In the genomic region with DNA sequence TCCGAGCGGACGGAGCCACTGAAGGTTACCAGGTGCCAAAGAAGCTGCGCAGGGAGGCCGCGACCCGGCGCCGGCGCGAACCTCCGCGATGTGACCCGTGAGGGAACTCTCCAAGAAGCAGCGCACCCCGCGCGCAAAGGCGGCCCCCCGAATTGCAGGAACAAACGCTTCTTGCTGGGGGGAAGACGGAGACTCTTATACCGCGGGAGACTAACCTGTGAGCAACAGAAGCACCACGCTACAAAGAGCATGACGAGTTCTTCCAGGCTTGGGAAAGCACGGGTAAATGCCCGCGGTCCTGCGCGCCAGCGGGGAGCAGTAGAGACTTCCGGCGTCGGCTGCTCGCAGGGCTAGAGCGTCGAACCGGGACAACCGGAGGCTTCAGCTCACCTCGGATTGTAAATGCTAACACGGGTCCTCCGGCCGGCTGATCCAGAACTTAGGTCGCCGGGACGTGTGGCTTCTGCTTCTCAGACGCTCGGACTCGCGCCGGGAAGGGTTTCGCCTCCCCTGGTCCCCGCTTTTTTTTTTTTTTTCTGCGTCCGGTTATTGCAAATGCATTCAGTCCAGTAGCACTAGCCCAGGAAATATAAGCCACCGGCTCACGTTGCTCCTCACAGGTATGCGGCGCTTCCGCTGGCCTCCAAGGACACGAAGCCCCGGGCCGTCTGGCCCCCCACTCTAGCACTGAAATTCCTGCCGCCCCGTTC, we compare ENCODE assay signal across 1 cellular context.
A peak's percentile ranks its signal among the peaks of the same experiment; 100 is the strongest.
TF ChIP-seq lines count a peak whose summit lies in the region.

Gene COA1 (minus strand): TSS at position 310 of the 710 bp plus-strand sequence. CDS start 80,909 bp downstream, outside the sequence.

TF ChIP-seq in K562, 482 proteins besides CTCF, POLR2A, EP300 and RAD21 (continued from another document and continues in another):
- TF ChIP-seq, protein P1, sequence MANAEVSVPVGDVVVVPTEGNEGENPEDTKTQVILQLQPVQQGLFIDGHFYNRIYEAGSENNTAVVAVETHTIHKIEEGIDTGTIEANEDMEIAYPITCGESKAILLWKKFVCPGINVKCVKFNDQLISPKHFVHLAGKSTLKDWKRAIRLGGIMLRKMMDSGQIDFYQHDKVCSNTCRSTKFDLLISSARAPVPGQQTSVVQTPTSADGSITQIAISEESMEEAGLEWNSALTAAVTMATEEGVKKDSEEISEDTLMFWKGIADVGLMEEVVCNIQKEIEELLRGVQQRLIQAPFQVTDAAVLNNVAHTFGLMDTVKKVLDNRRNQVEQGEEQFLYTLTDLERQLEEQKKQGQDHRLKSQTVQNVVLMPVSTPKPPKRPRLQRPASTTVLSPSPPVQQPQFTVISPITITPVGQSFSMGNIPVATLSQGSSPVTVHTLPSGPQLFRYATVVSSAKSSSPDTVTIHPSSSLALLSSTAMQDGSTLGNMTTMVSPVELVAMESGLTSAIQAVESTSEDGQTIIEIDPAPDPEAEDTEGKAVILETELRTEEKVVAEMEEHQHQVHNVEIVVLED (CRISPR knock-in tag; IDR thresholded peaks at IDR 0.05) = peak; percentile 66
- TF ChIP-seq POU5F1 (IDR thresholded peaks at IDR 0.05; ENCODE audit: borderline replicate concordance, low read depth, low read length, partially characterized antibody) = no peak
- TF ChIP-seq KDM5B (IDR thresholded peaks at IDR 0.05; ENCODE audit: insufficient replicate concordance, low read depth, low read length) = peak; percentile 75
- TF ChIP-seq MBD2 (IDR thresholded peaks at IDR 0.05; ENCODE audit: borderline replicate concordance, low read depth) = peak; percentile 83; the same call in 1 of the 2 replicates
- peak; percentile 71; the same call in 1 of the 2 replicates for TF ChIP-seq GATAD2A (IDR thresholded peaks at IDR 0.05)
- no peak for TF ChIP-seq SNRNP70 (optimal IDR thresholded peaks at IDR 0.05; ENCODE audit: low read depth, low read length)
- no peak for TF ChIP-seq ZFP30 (CRISPR knock-in tag; IDR thresholded peaks at IDR 0.05; ENCODE audit: borderline replicate concordance)
- TF ChIP-seq ZKSCAN1 (IDR thresholded peaks at IDR 0.05; ENCODE audit: low read depth, low read length) = peak; percentile 31; the same call in 1 of the 2 replicates
- TF ChIP-seq NCOA6 (IDR thresholded peaks at IDR 0.05) = no peak
- TF ChIP-seq MLX (CRISPR knock-in tag; conservative IDR thresholded peaks at IDR 0.05) = no peak
- TF ChIP-seq, protein P2, sequence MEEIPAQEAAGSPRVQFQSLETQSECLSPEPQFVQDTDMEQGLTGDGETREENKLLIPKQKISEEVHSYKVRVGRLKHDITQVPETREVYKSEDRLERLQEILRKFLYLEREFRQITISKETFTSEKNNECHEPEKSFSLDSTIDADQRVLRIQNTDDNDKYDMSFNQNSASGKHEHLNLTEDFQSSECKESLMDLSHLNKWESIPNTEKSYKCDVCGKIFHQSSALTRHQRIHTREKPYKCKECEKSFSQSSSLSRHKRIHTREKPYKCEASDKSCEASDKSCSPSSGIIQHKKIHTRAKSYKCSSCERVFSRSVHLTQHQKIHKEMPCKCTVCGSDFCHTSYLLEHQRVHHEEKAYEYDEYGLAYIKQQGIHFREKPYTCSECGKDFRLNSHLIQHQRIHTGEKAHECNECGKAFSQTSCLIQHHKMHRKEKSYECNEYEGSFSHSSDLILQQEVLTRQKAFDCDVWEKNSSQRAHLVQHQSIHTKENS (CRISPR knock-in tag; IDR thresholded peaks at IDR 0.05) = no peak
- peak; percentile 39; the same call in 1 of the 2 replicates for TF ChIP-seq ZZZ3 (IDR thresholded peaks at IDR 0.05)
- peak; percentile 90 for TF ChIP-seq XRCC5 (IDR thresholded peaks at IDR 0.05; ENCODE audit: low read depth, low read length)
- TF ChIP-seq CCNT2 (IDR thresholded peaks at IDR 0.05; ENCODE audit: borderline replicate concordance, extremely low read depth, insufficient read length, low read depth, low read length) = peak; percentile 76
- TF ChIP-seq RBBP5 (IDR thresholded peaks at IDR 0.05; ENCODE audit: borderline replicate concordance, insufficient read depth, low read length, poor library complexity, severe bottlenecking) = peak; percentile 99
- TF ChIP-seq KDM4B (IDR thresholded peaks at IDR 0.05; ENCODE audit: borderline replicate concordance in 2 of 2, low read depth in 1 of 2) = no peak; a peak in 1 of 4 replicates
- no peak for TF ChIP-seq ZNF41 (CRISPR knock-in tag; conservative IDR thresholded peaks at IDR 0.05)
- TF ChIP-seq, protein P3, sequence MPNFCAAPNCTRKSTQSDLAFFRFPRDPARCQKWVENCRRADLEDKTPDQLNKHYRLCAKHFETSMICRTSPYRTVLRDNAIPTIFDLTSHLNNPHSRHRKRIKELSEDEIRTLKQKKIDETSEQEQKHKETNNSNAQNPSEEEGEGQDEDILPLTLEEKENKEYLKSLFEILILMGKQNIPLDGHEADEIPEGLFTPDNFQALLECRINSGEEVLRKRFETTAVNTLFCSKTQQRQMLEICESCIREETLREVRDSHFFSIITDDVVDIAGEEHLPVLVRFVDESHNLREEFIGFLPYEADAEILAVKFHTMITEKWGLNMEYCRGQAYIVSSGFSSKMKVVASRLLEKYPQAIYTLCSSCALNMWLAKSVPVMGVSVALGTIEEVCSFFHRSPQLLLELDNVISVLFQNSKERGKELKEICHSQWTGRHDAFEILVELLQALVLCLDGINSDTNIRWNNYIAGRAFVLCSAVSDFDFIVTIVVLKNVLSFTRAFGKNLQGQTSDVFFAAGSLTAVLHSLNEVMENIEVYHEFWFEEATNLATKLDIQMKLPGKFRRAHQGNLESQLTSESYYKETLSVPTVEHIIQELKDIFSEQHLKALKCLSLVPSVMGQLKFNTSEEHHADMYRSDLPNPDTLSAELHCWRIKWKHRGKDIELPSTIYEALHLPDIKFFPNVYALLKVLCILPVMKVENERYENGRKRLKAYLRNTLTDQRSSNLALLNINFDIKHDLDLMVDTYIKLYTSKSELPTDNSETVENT (CRISPR knock-in tag; IDR thresholded peaks at IDR 0.05) = peak; percentile 98
- TF ChIP-seq PRPF4 (IDR thresholded peaks at IDR 0.05; ENCODE audit: insufficient read depth, low read depth, low read length, poor library complexity, severe bottlenecking) = no peak
- TF ChIP-seq SLC30A9 (CRISPR knock-in tag; IDR thresholded peaks at IDR 0.05) = no peak
- TF ChIP-seq NFIC (IDR thresholded peaks at IDR 0.05) = peak; percentile 31; the same call in 1 of the 2 replicates
- TF ChIP-seq ADNP (tag; IDR thresholded peaks at IDR 0.05) = no peak
- TF ChIP-seq TBP (optimal IDR thresholded peaks at IDR 0.05; ENCODE audit: low read depth, low read length) = peak; percentile 90
- no peak for TF ChIP-seq KDM2B (CRISPR knock-in tag; IDR thresholded peaks at IDR 0.05)
- TF ChIP-seq ZNF232 (CRISPR knock-in tag; IDR thresholded peaks at IDR 0.05) = peak; percentile 81; the same call in 1 of the 2 replicates
- no peak for TF ChIP-seq ILF3 (IDR thresholded peaks at IDR 0.05; ENCODE audit: borderline replicate concordance)
- no peak for TF ChIP-seq PTTG1 (tag; IDR thresholded peaks at IDR 0.05; ENCODE audit: low read depth)
- no peak for TF ChIP-seq ZNF217 (CRISPR knock-in tag; IDR thresholded peaks at IDR 0.05)
- TF ChIP-seq MTF1 (CRISPR knock-in tag; IDR thresholded peaks at IDR 0.05; ENCODE audit: borderline replicate concordance) = no peak
- no peak; a peak in 1 of 4 replicates for TF ChIP-seq MCM7 (IDR thresholded peaks at IDR 0.05)
- TF ChIP-seq ZNF639 (CRISPR knock-in tag; conservative IDR thresholded peaks at IDR 0.05 in 1 of 2, IDR thresholded peaks at IDR 0.05 in 1 of 2) = peak in 1 of 2 experiments; percentile 85; a peak in 2 of 4 replicates
- no peak for TF ChIP-seq TSC22D4 (tag; IDR thresholded peaks at IDR 0.05)
- no peak for TF ChIP-seq CHD1 (IDR thresholded peaks at IDR 0.05; ENCODE audit: low read length)
- peak; percentile 49 for TF ChIP-seq EGR1 (conservative IDR thresholded peaks at IDR 0.05)
- no peak for TF ChIP-seq MCM3 (IDR thresholded peaks at IDR 0.05)
- 0 out of 2 replicates have a peak, but pooled peaks have one; percentile 52 for TF ChIP-seq TOE1 (IDR thresholded peaks at IDR 0.05; ENCODE audit: borderline replicate concordance)
- no peak for TF ChIP-seq TOE1 (CRISPR knock-in tag; IDR thresholded peaks at IDR 0.05; ENCODE audit: borderline replicate concordance, low read depth)
- peak; percentile 77 for TF ChIP-seq ATF6 (CRISPR knock-in tag; IDR thresholded peaks at IDR 0.05)
- no peak; the same call in 1 of the 2 replicates for TF ChIP-seq L3MBTL2 (IDR thresholded peaks at IDR 0.05)
- TF ChIP-seq CCAR2 (IDR thresholded peaks at IDR 0.05; ENCODE audit: low read depth, low read length) = no peak
- TF ChIP-seq ZNF354B (CRISPR knock-in tag; IDR thresholded peaks at IDR 0.05) = no peak
- TF ChIP-seq ZNF395 (CRISPR knock-in tag; IDR thresholded peaks at IDR 0.05) = peak; percentile 60; the same call in 1 of the 2 replicates
- peak; percentile 78 for TF ChIP-seq ARID4B (CRISPR knock-in tag; IDR thresholded peaks at IDR 0.05)
